9 cellular contexts compared by ENCODE assay signal in genomic region chr11:9260182-9261146, GRCh38. TPM values are rescaled to one million over a fixed set of nuclear protein-coding genes. Genes with fewer than 3 reads are reported as not detected.
A peak's percentile ranks its signal among the peaks of the same experiment; 100 is the strongest.
DNase-seq lines count a peak whose midpoint lies in the region; ATAC-seq and TF ChIP-seq lines count a peak whose summit lies in the region.
"Had no signal": no experiment of that assay in that cellular context is flagged by ENCODE, and none has a peak within 500 bp of the region (broad histone marks: within the 10 kb centered on the region; RNA-seq: fewer than 3 reads in every experiment).

No MANE protein-coding gene starts in this region.

- H3K4me1 Mint-ChIP-seq in activated T-helper 1 cell treated with anti-CD3 and anti-CD28 coated beads, Interleukin-12 subunit alpha, Interleukin-12 subunit beta, Interleukin-2, Interleukin-4 antibody, amounts not matched to agents 30 ng/mL and 10 ng/mL and 1 ng/mL, durations not matched to agents 14 hours and 24 hours and 36 hours (ENCODE audit: low read depth): peaks cover 39% of the 10 kb centered on the region
- H3K4me1 Mint-ChIP-seq in nephron: peaks cover 34% of the 10 kb centered on the region

- no peak for TF ChIP-seq EP300 in transverse colon (IDR thresholded peaks at IDR 0.05; ENCODE audit: low read depth)

- no peak overlapping the region for H2AFZ ChIP-seq in HCT116 (ENCODE audit: low read depth, low read length, poor library complexity, severe bottlenecking)

- POLR2A ChIA-PET in HCT116 (lab: Charles Lee): interaction anchor here (0.8 kb wide), 1 partner anchor 9 kb away, joined by 4 read pairs; no protein-coding TSS in a partner anchor

- H3K4me3 ChIP-seq in DOHH2 (ENCODE audit: low read length) (peak overlapping the region; percentile 20), HCT116 (replicated peaks in 1 of 2; ENCODE audit: low read depth in 1 of 2, low read length in 2 of 2) (no peak overlapping the region), mucosa of descending colon (no peak overlapping the region), transverse colon (no peak overlapping the region)

- H4K20me1 ChIP-seq in DOHH2 (ENCODE audit: control insufficient read depth, insufficient read depth, low read depth, low read length): 0 out of 2 replicates have a peak, but pooled peaks cover 4% of the 10 kb centered on the region
- H4K20me1 ChIP-seq in HCT116 (ENCODE audit: insufficient read depth): peaks cover 3% of the 10 kb centered on the region; the same call in 1 of the 2 replicates

- H3K4me2 ChIP-seq in DOHH2 (ENCODE audit: low read length) (peak overlapping the region; percentile 60), HCT116 (ENCODE audit: low read length) (no peak overlapping the region)

- H3K9me3 ChIP-seq in DOHH2 (ENCODE audit: control insufficient read depth, insufficient read depth, low read length) (no peaks in the 10 kb centered on the region), HCT116 (ENCODE audit: control insufficient read depth in 1 of 2, insufficient read depth in 1 of 2, low read depth in 1 of 2, low read length in 2 of 2) (no peaks in the 10 kb centered on the region), mucosa of descending colon (no peaks in the 10 kb centered on the region), transverse colon (no peaks in the 10 kb centered on the region)

- TF ChIP-seq CTCF in DOHH2 (IDR thresholded peaks at IDR 0.05; ENCODE audit: low read depth, low read length, poor library complexity, severe bottlenecking): peak; percentile 41
- peak in 2 of 3 experiments; percentile 28 to 51; a peak in 3 of 6 replicates for TF ChIP-seq CTCF in HCT116 (IDR thresholded peaks at IDR 0.05 in 2 of 3, conservative IDR thresholded peaks at IDR 0.05 in 1 of 3; ENCODE audit: borderline replicate concordance in 1 of 3, insufficient read depth in 1 of 3, low read depth in 2 of 3, low read length in 2 of 3)
- peak; percentile 10 to 32 (median 12) for TF ChIP-seq CTCF in nephron (IDR thresholded peaks at IDR 0.05; ENCODE audit: unreplicated experiment in 3 of 3)
- TF ChIP-seq CTCF in mucosa of descending colon (IDR thresholded peaks at IDR 0.05): no peak
- TF ChIP-seq CTCF in transverse colon (IDR thresholded peaks at IDR 0.05): peak in 1 of 5 experiments; percentile 6

- TF ChIP-seq RAD21 in HCT116 (IDR thresholded peaks at IDR 0.05; ENCODE audit: low read depth): no peak

- ATAC-seq in HCT116 (no peak), mucosa of descending colon (no peak)

- H3K9ac ChIP-seq in HCT116 (ENCODE audit: low read length): no peak overlapping the region

- H3K36me3 ChIP-seq in DOHH2 (ENCODE audit: control insufficient read depth, low read length) (no peaks in the 10 kb centered on the region), HCT116 (ENCODE audit: control insufficient read depth in 1 of 2, insufficient read depth in 2 of 2, low read length in 2 of 2) (no peaks in the 10 kb centered on the region), mucosa of descending colon (ENCODE audit: low read depth) (no peaks in the 10 kb centered on the region), transverse colon (no peaks in the 10 kb centered on the region)

- H3K27me3 ChIP-seq in DOHH2 (ENCODE audit: control insufficient read depth, low read length) (peaks cover 13% of the 10 kb centered on the region), HCT116 (ENCODE audit: insufficient read depth, low read length) (no peaks in the 10 kb centered on the region), transverse colon (no peaks in the 10 kb centered on the region)

- no peak overlapping the region for H3K4me3 Mint-ChIP-seq in activated T-helper 1 cell treated with anti-CD3 and anti-CD28 coated beads, Interleukin-12 subunit alpha, Interleukin-12 subunit beta, Interleukin-2, Interleukin-4 antibody, amounts not matched to agents 30 ng/mL and 10 ng/mL and 1 ng/mL, durations not matched to agents 14 hours and 24 hours and 36 hours
- peak overlapping the region in 2 of 3 experiments; percentile 2 to 33 for H3K4me3 Mint-ChIP-seq in nephron

- peaks cover 12% of the 10 kb centered on the region for H3K79me2 ChIP-seq in DOHH2 (ENCODE audit: control insufficient read depth, low read length)
- peaks cover 81% of the 10 kb centered on the region for H3K79me2 ChIP-seq in HCT116 (ENCODE audit: insufficient read depth, low read length)

- H3K4me1 ChIP-seq in DOHH2 (ENCODE audit: control insufficient read depth, low read length) (peaks cover 41% of the 10 kb centered on the region), HCT116 (ENCODE audit: control insufficient read depth in 1 of 2, insufficient read depth in 2 of 2, low read length in 2 of 2) (peaks cover 8 to 25% of the 10 kb centered on the region in 2 experiments; a peak in 2 of 4 replicates), mucosa of descending colon (ENCODE audit: low read depth) (peaks cover 9% of the 10 kb centered on the region), transverse colon (peaks cover 4 to 29% (median 8%) of the 10 kb centered on the region in 4 donors)

- RAD21 ChIA-PET in HCT116 (lab: Charles Lee; ENCODE audit: low non-redundant PET in 1 of 2, low total read pairs in 2 of 2, uncharacterized antibody in 2 of 2, unreplicated experiment in 2 of 2): no interaction called here

- H3K9me2 ChIP-seq in DOHH2 (replicated peaks; ENCODE audit: control insufficient read depth, low read length): no peaks in the 10 kb centered on the region
- H3K9me2 ChIP-seq in HCT116 (ENCODE audit: insufficient read depth): no peaks in the 10 kb centered on the region

- BruUV-seq in HCT116 (replicated peaks; lab: Mats Ljungman, UMichigan): no TSS peak

- in situ Hi-C loops in transverse colon (cut with MboI; ENCODE audit: low pct_ligation_motif_present in 1 of 4, low pct_unique_long_range_greater_than_20kb in 1 of 4, low sequenced_read_pairs in 3 of 4): no loop called here

- WGBS in transverse colon (ENCODE audit: low coverage in 1 of 2), 2 donors: 71 to 72% methylated on average over 3 to 5 of the region's 5 CpGs

- no peaks in the 10 kb centered on the region for H3K9me3 Mint-ChIP-seq in activated T-helper 1 cell treated with anti-CD3 and anti-CD28 coated beads, Interleukin-12 subunit alpha, Interleukin-12 subunit beta, Interleukin-2, Interleukin-4 antibody, amounts not matched to agents 30 ng/mL and 10 ng/mL and 1 ng/mL, durations not matched to agents 14 hours and 24 hours and 36 hours
- no peaks in the 10 kb centered on the region for H3K9me3 Mint-ChIP-seq in nephron

- no peak for TF ChIP-seq POLR2A in HCT116 (IDR thresholded peaks at IDR 0.05; ENCODE audit: borderline replicate concordance, extremely low read depth, insufficient read depth, insufficient read length)
- TF ChIP-seq POLR2A in transverse colon (IDR thresholded peaks at IDR 0.05): no peak

- DNase-seq in HCT116 (ENCODE audit: low read depth, low spot score) (no peak), mucosa of descending colon (no peak), transverse colon (no peak), NCI-H2227 treated with DMSO at 0.1 percent for 48 hours (lab: John Stamatoyannopoulos, UW) (no peak), hippocampal formation (lab: John Stamatoyannopoulos, UW) (no peak)
- peak; percentile 5 for DNase-seq in activated T-helper 1 cell treated with anti-CD3 and anti-CD28 coated beads, Interleukin-12 subunit alpha, Interleukin-12 subunit beta, Interleukin-2, Interleukin-4 antibody, amounts not matched to agents 30 ng/mL and 10 ng/mL and 1 ng/mL, durations not matched to agents 14 hours and 24 hours and 36 hours (ENCODE audit: low spot score)
- DNase-seq: activated CD8-positive, alpha-beta memory T cell treated with anti-CD3 and anti-CD28 coated beads for 24 hours had no signal

- CTCF ChIA-PET in HCT116 (lab: Charles Lee): interaction anchor here (1.0 to 1.5 kb wide), 2 partner anchors 10 to 246 kb away, joined by 3 to 4 read pairs; no protein-coding TSS in a partner anchor

- peaks cover 9% of the 10 kb centered on the region for H3F3A ChIP-seq in DOHH2 (ENCODE audit: control insufficient read depth, insufficient read depth)

- peaks cover 5% of the 10 kb centered on the region for H3K27me3 Mint-ChIP-seq in activated T-helper 1 cell treated with anti-CD3 and anti-CD28 coated beads, Interleukin-12 subunit alpha, Interleukin-12 subunit beta, Interleukin-2, Interleukin-4 antibody, amounts not matched to agents 30 ng/mL and 10 ng/mL and 1 ng/mL, durations not matched to agents 14 hours and 24 hours and 36 hours (ENCODE audit: insufficient read depth)
- H3K27me3 Mint-ChIP-seq in nephron (ENCODE audit: low read depth): no peaks in the 10 kb centered on the region

- no peak overlapping the region for H3K27ac Mint-ChIP-seq in activated T-helper 1 cell treated with anti-CD3 and anti-CD28 coated beads, Interleukin-12 subunit alpha, Interleukin-12 subunit beta, Interleukin-2, Interleukin-4 antibody, amounts not matched to agents 30 ng/mL and 10 ng/mL and 1 ng/mL, durations not matched to agents 14 hours and 24 hours and 36 hours
- peak overlapping the region; percentile 45 to 78 (median 49) for H3K27ac Mint-ChIP-seq in nephron

- H3K36me3 Mint-ChIP-seq in activated T-helper 1 cell treated with anti-CD3 and anti-CD28 coated beads, Interleukin-12 subunit alpha, Interleukin-12 subunit beta, Interleukin-2, Interleukin-4 antibody, amounts not matched to agents 30 ng/mL and 10 ng/mL and 1 ng/mL, durations not matched to agents 14 hours and 24 hours and 36 hours (ENCODE audit: low read depth): peaks cover 16% of the 10 kb centered on the region
- peaks cover 12% of the 10 kb centered on the region for H3K36me3 Mint-ChIP-seq in nephron (ENCODE audit: low read depth)

- intact Hi-C loops in HCT116 (cut with micrococcal nuclease): loop anchor here (5.0 kb wide), 1 partner anchor 88 kb away; no protein-coding TSS in a partner anchor
- intact Hi-C loops in activated T-helper 1 cell treated with anti-CD3 and anti-CD28 coated beads, Interleukin-12 subunit alpha, Interleukin-12 subunit beta, Interleukin-2, Interleukin-4 antibody, amounts not matched to agents 30 ng/mL and 10 ng/mL and 1 ng/mL, durations not matched to agents 14 hours and 24 hours and 36 hours (cut with micrococcal nuclease): loop anchor here (5.0 to 10.0 kb wide), 4 partner anchors 247 to 1194 kb away; partner anchors contain the start of genes ADM and AMPD3
- intact Hi-C loops in mucosa of descending colon (cut with DNase I, micrococcal nuclease): no loop called here
- intact Hi-C loops in transverse colon (cut with DNase I; ENCODE audit: low total_unique reads): no loop called here

- H3K27ac ChIP-seq in DOHH2 (ENCODE audit: low read depth, low read length): no peak overlapping the region
- H3K27ac ChIP-seq in HCT116 (ENCODE audit: low read depth, low read length): no peak overlapping the region
- no peak overlapping the region for H3K27ac ChIP-seq in transverse colon

RNA-seq across cellular contexts. Expression of gene DENND5A, which starts 4.7 kb away (rescaled TPM):
- total RNA-seq in HCT116 (2021; ENCODE audit: unreplicated experiment): 48.6 TPM
- 59.6 and 69.9 TPM in 2 replicates for polyA plus RNA-seq in HCT116 (2012)
- 45.6 and 47.6 TPM in 2 replicates for total RNA-seq in activated T-helper 1 cell treated with anti-CD3 and anti-CD28 coated beads, Interleukin-12 subunit alpha, Interleukin-12 subunit beta, Interleukin-2, Interleukin-4 antibody, amounts not matched to agents 30 ng/mL and 10 ng/mL and 1 ng/mL, durations not matched to agents 14 hours and 24 hours and 36 hours
- 10 to 100 TPM in 2 of 3 donors, 1 to 10 TPM in 1; 8.3 to 75.7 (median 17.3) TPM for total RNA-seq in mucosa of descending colon
- 100 to 1,000 TPM in 1 of 4 donors, 10 to 100 TPM in 3; 18.9 to 117 (median 22.7) TPM for total RNA-seq in transverse colon

RNA-seq across cellular contexts. Expression of gene TMEM41B, which starts 53.9 kb away (rescaled TPM):
- total RNA-seq in HCT116 (2021; ENCODE audit: unreplicated experiment) (67.2 TPM), mucosa of descending colon (10 to 100 TPM; 33.2 to 57.9 (median 54.0) TPM), transverse colon (10 to 100 TPM; 13.7 to 53.9 (median 51.8) TPM)
- polyA plus RNA-seq in HCT116 (2012): 27.0 and 29.1 TPM in 2 replicates
- total RNA-seq in activated T-helper 1 cell treated with anti-CD3 and anti-CD28 coated beads, Interleukin-12 subunit alpha, Interleukin-12 subunit beta, Interleukin-2, Interleukin-4 antibody, amounts not matched to agents 30 ng/mL and 10 ng/mL and 1 ng/mL, durations not matched to agents 14 hours and 24 hours and 36 hours: 26.1 and 28.8 TPM in 2 replicates

Comparison
In these comparisons a context has a peak if more than half of its experiments do, and no peak if none do; other contexts are left out.
1. intact Hi-C loops: an anchor here in HCT116 (5.0 kb wide) and activated T-helper 1 cell treated with anti-CD3 and anti-CD28 coated beads, Interleukin-12 subunit alpha, Interleukin-12 subunit beta, Interleukin-2, Interleukin-4 antibody, amounts not matched to agents 30 ng/mL and 10 ng/mL and 1 ng/mL, durations not matched to agents 14 hours and 24 hours and 36 hours (5.0 to 10.0 kb wide); none called in mucosa of descending colon and transverse colon.